ENCODE assay signal across 14 cellular contexts in the genomic region with DNA sequence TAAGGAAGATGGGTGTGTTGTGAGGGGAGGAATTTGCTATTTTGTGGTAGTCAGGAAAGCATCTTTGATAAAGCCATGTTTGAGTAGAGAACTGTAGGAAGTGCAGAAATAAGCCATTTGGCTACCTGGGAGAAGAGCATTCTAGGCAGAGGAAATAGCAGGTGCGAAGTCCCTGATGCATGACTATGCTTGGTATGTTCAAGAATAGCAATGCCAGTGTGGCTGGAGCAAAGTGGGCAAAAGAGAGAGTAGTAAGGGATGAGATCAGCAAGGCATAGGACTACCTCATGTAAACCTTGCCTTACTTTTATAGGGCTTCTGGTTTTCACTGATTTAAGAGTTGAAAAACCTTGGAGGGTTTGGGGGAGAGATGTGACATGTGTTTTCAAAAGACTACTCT.
A peak's percentile ranks its signal among the peaks of the same experiment; 100 is the strongest.
DNase-seq lines count a peak whose midpoint lies in the region; ATAC-seq and TF ChIP-seq lines count a peak whose summit lies in the region.
"Had no signal": no experiment of that assay in that cellular context is flagged by ENCODE, and none has a peak within 500 bp of the region (broad histone marks: within the 10 kb centered on the region; RNA-seq: fewer than 3 reads in every experiment).

No MANE protein-coding gene starts in this region.

- H3K36me3 ChIP-seq in OCI-LY3 (replicated peaks; ENCODE audit: low read depth, low read length) (no peaks in the 10 kb centered on the region), endodermal cell (ENCODE audit: control insufficient read depth, insufficient read depth, low read length) (no peaks in the 10 kb centered on the region), neural progenitor cell (no peaks in the 10 kb centered on the region)

- DNase-seq in DMS53 (lab: John Stamatoyannopoulos, UW) (peak; percentile 45), endodermal cell (no peak), neural progenitor cell (ENCODE audit: low spot score) (no peak), mesenteric fat pad (ENCODE audit: low spot score) (no peak), activated gamma-delta T cell treated with Interleukin-2 at 50 U/mL for 16 hours (no peak)
- DNase-seq: CD4-positive, alpha-beta memory T cell; DND-41; GDM1; HCEC 1CT; HFFc6 had no signal

- H3K9ac ChIP-seq in OCI-LY3 (ENCODE audit: low read length) (peak overlapping the region; percentile 58), endodermal cell (ENCODE audit: extremely low read depth, low read length, poor library complexity, severe bottlenecking) (no peak overlapping the region), neural progenitor cell (no peak overlapping the region)

- peak overlapping the region; percentile 88 for H3K27ac ChIP-seq in OCI-LY3 (ENCODE audit: low read length)
- H3K27ac ChIP-seq in endodermal cell (ENCODE audit: low read depth, low read length): peak overlapping the region; percentile 69
- H3K27ac ChIP-seq in neural progenitor cell: no peak overlapping the region
- H3K27ac ChIP-seq: C4-2B had no signal

- H3K79me2 ChIP-seq in OCI-LY3 (ENCODE audit: low read length) (no peaks in the 10 kb centered on the region), neural progenitor cell (ENCODE audit: low read depth) (no peaks in the 10 kb centered on the region)

- H3K4me2 ChIP-seq in OCI-LY3 (ENCODE audit: low read length) (peak overlapping the region; percentile 78), neural progenitor cell (peak overlapping the region; percentile 66)

- H3K36me3 Mint-ChIP-seq in endodermal cell (ENCODE audit: low read depth) (no peaks in the 10 kb centered on the region), neural progenitor cell (no peaks in the 10 kb centered on the region)
- H3K36me3 Mint-ChIP-seq: CD4-positive, alpha-beta memory T cell had no signal

- H3K4me1 ChIP-seq in OCI-LY3 (ENCODE audit: low read length): peaks cover 44% of the 10 kb centered on the region
- peaks cover 4% of the 10 kb centered on the region for H3K4me1 ChIP-seq in endodermal cell (ENCODE audit: control insufficient read depth, insufficient read depth, low read length)
- peaks cover 32% of the 10 kb centered on the region for H3K4me1 ChIP-seq in neural progenitor cell

- peak overlapping the region; percentile 56 for H3K4me3 ChIP-seq in OCI-LY3 (ENCODE audit: low read length)
- no peak overlapping the region for H3K4me3 ChIP-seq in endodermal cell (ENCODE audit: low read length)
- no peak overlapping the region for H3K4me3 ChIP-seq in neural progenitor cell

- no peak for ATAC-seq in HG02763 (IDR thresholded peaks at IDR 0.05; ENCODE audit: unreplicated experiment)

- H3K9me3 ChIP-seq in OCI-LY3 (ENCODE audit: insufficient read depth, low read length) (no peaks in the 10 kb centered on the region), endodermal cell (ENCODE audit: control insufficient read depth, low read length) (no peaks in the 10 kb centered on the region), neural progenitor cell (ENCODE audit: low read depth) (no peaks in the 10 kb centered on the region)

- H3K27me3 ChIP-seq in OCI-LY3 (ENCODE audit: low read depth, low read length) (no peaks in the 10 kb centered on the region), endodermal cell (ENCODE audit: control insufficient read depth, insufficient read depth, low read length, poor library complexity, severe bottlenecking) (no peaks in the 10 kb centered on the region), neural progenitor cell (no peaks in the 10 kb centered on the region)

- peaks cover 3% of the 10 kb centered on the region for H3K4me1 Mint-ChIP-seq in endodermal cell
- H3K4me1 Mint-ChIP-seq in neural progenitor cell: peaks cover 6% of the 10 kb centered on the region
- H3K4me1 Mint-ChIP-seq: B cell; CD4-positive, alpha-beta memory T cell had no signal

- H3K27me3 Mint-ChIP-seq in endodermal cell (ENCODE audit: insufficient read depth) (no peaks in the 10 kb centered on the region), neural progenitor cell (ENCODE audit: insufficient read depth, low read depth) (no peaks in the 10 kb centered on the region)
- H3K27me3 Mint-ChIP-seq: B cell; CD4-positive, alpha-beta memory T cell had no signal

- H4K20me1 ChIP-seq in OCI-LY3 (ENCODE audit: insufficient read depth, low read length) (no peaks in the 10 kb centered on the region), neural progenitor cell (ENCODE audit: low read depth) (no peaks in the 10 kb centered on the region)

- peaks cover 12% of the 10 kb centered on the region for H3F3A ChIP-seq in neural progenitor cell (ENCODE audit: low read depth)

- 97% methylated on average over 1 of the region's 1 CpG; no CpG with 5 or more reads in 1 of the 2 experiments for WGBS in endodermal cell (ENCODE audit: insufficient coverage in 1 of 2, insufficient read length in 1 of 2), 2 experiments

- H3K9me3 Mint-ChIP-seq in endodermal cell (no peaks in the 10 kb centered on the region), neural progenitor cell (peaks cover 1% of the 10 kb centered on the region)

- H3K4me3 Mint-ChIP-seq in endodermal cell (no peak overlapping the region), neural progenitor cell (no peak overlapping the region)
- H3K4me3 Mint-ChIP-seq: B cell; CD4-positive, alpha-beta memory T cell; HFFc6 had no signal

- H2AFZ ChIP-seq in OCI-LY3 (ENCODE audit: low read depth, low read length) (peak overlapping the region; percentile 24; the same call in 1 of the 2 replicates), neural progenitor cell (replicated peaks) (no peak overlapping the region)

- TF ChIP-seq CTCF in OCI-LY3 (IDR thresholded peaks at IDR 0.05; ENCODE audit: low read depth, low read length) (no peak), endodermal cell (conservative IDR thresholded peaks at IDR 0.05) (no peak), neural progenitor cell (IDR thresholded peaks at IDR 0.05) (no peak)

- H3K27ac Mint-ChIP-seq in endodermal cell (no peak overlapping the region), neural progenitor cell (no peak overlapping the region)
- H3K27ac Mint-ChIP-seq: B cell; CD4-positive, alpha-beta memory T cell; HFFc6 had no signal
